In genomic region chr16:10751291-10751697, GRCh38 we compare ENCODE assay signal across 14 cellular contexts. TPM values are rescaled to one million over a fixed set of nuclear protein-coding genes. Genes with fewer than 3 reads are reported as not detected.
DNase-seq lines count a peak whose midpoint lies in the region; ATAC-seq and TF ChIP-seq lines count a peak whose summit lies in the region.
"Had no signal": no experiment of that assay in that cellular context is flagged by ENCODE, and none has a peak within 500 bp of the region (broad histone marks: within the 10 kb centered on the region; RNA-seq: fewer than 3 reads in every experiment).

No MANE protein-coding gene starts in this region.

- H3K9me3 ChIP-seq in colonic mucosa, result no peaks in the 10 kb centered on the region
- H3K9me3 ChIP-seq: pancreas had no signal

- no peak overlapping the region for H3K4me3 Mint-ChIP-seq in activated T-cell treated with anti-CD3 and anti-CD28 coated beads, Interleukin-2, amount 50 U/mL, for 24 hours
- H3K4me3 Mint-ChIP-seq in GM23338 (no peak overlapping the region), glutamatergic neuron (ENCODE audit: unreplicated experiment) (peak overlapping the region; percentile 10)
- peak overlapping the region; percentile 7 for H3K4me3 Mint-ChIP-seq in stimulated activated memory B cell treated with anti-CD40 and anti-IgM and Interleukin-4, amounts not matched to agents 10 μg/mL and 1 μg/mL and 100 μg/mL, for 72 hours

- no peaks in the 10 kb centered on the region for H3K27me3 Mint-ChIP-seq in activated T-cell treated with anti-CD3 and anti-CD28 coated beads, Interleukin-2, amount 50 U/mL, for 24 hours
- no peaks in the 10 kb centered on the region for H3K27me3 Mint-ChIP-seq in GM23338 (ENCODE audit: insufficient read depth, low read depth, poor library complexity)
- peaks cover 2% of the 10 kb centered on the region for H3K27me3 Mint-ChIP-seq in glutamatergic neuron (ENCODE audit: unreplicated experiment)
- no peaks in the 10 kb centered on the region for H3K27me3 Mint-ChIP-seq in stimulated activated memory B cell treated with anti-CD40 and anti-IgM and Interleukin-4, amounts not matched to agents 10 μg/mL and 1 μg/mL and 100 μg/mL, for 72 hours

- ATAC-seq in GM23338 (peak; percentile 72), GM21528 (IDR thresholded peaks at IDR 0.05; ENCODE audit: low FRiP score, unreplicated experiment) (no peak), HG02678 (IDR thresholded peaks at IDR 0.05; ENCODE audit: unreplicated experiment) (no peak)
- ATAC-seq in stimulated activated memory B cell treated with anti-CD40 and anti-IgM and Interleukin-4, amounts not matched to agents 10 μg/mL and 1 μg/mL and 100 μg/mL, for 72 hours, result peak; percentile 69

- H3K79me2 ChIP-seq in GM23338 (replicated peaks; ENCODE audit: insufficient read depth), result no peaks in the 10 kb centered on the region

- H3K4me3 ChIP-seq in GM23338 (no peak overlapping the region), colonic mucosa (no peak overlapping the region)
- H3K4me3 ChIP-seq: pancreas had no signal

- no peaks in the 10 kb centered on the region for H3K9me2 ChIP-seq in GM23338 (ENCODE audit: insufficient read depth)

- TF ChIP-seq CTCF in GM23338 (conservative IDR thresholded peaks at IDR 0.05; ENCODE audit: low read depth in 2 of 2) (peak; percentile 16 to 51; a peak in 3 of 4 replicates), glutamatergic neuron (IDR thresholded peaks at IDR 0.05; ENCODE audit: partially characterized antibody, unreplicated experiment) (no peak), colonic mucosa (IDR thresholded peaks at IDR 0.05) (no peak)

- H3K9ac ChIP-seq in colonic mucosa (ENCODE audit: low read depth in 2 of 2, low read length in 2 of 2), result no peak overlapping the region

- peak overlapping the region; percentile 89 for H3K27ac Mint-ChIP-seq in activated T-cell treated with anti-CD3 and anti-CD28 coated beads, Interleukin-2, amount 50 U/mL, for 24 hours
- no peak overlapping the region for H3K27ac Mint-ChIP-seq in GM23338
- peak overlapping the region; percentile 81 for H3K27ac Mint-ChIP-seq in glutamatergic neuron (ENCODE audit: unreplicated experiment)
- H3K27ac Mint-ChIP-seq in stimulated activated memory B cell treated with anti-CD40 and anti-IgM and Interleukin-4, amounts not matched to agents 10 μg/mL and 1 μg/mL and 100 μg/mL, for 72 hours, result peak overlapping the region; percentile 83

- H3K4me2 ChIP-seq in GM23338, result no peak overlapping the region

- no peaks in the 10 kb centered on the region for H4K20me1 ChIP-seq in GM23338 (replicated peaks; ENCODE audit: insufficient read depth)

- H3K27ac ChIP-seq in GM23338 (ENCODE audit: low read depth) (no peak overlapping the region), colonic mucosa (no peak overlapping the region)
- H3K27ac ChIP-seq: pancreas had no signal

- H3K36me3 ChIP-seq in GM23338 (ENCODE audit: insufficient read depth) (no peaks in the 10 kb centered on the region), colonic mucosa (peaks cover 3% of the 10 kb centered on the region)

- DNase-seq in activated T-cell treated with anti-CD3 and anti-CD28 coated beads, Interleukin-2, amount 50 U/mL, for 24 hours, result no peak
- DNase-seq in activated T-cell treated with anti-CD3 and anti-CD28 coated beads for 4 hours (no peak), GM23338 (ENCODE audit: low spot score) (peak; percentile 37), glutamatergic neuron (no peak), colonic mucosa (no peak)
- DNase-seq: activated CD4-positive, alpha-beta T cell treated with anti-CD3 and anti-CD28 coated beads, Interleukin-2, amount 50 U/mL, for 1 hour; NCI-H2171; OCI-M1; pancreas had no signal

- no peak overlapping the region for H2AFZ ChIP-seq in GM23338

- peaks cover 88% of the 10 kb centered on the region for H3K36me3 Mint-ChIP-seq in activated T-cell treated with anti-CD3 and anti-CD28 coated beads, Interleukin-2, amount 50 U/mL, for 24 hours (ENCODE audit: low read depth)
- H3K36me3 Mint-ChIP-seq in GM23338 (ENCODE audit: low read depth) (peaks cover 12% of the 10 kb centered on the region), glutamatergic neuron (ENCODE audit: unreplicated experiment) (no peaks in the 10 kb centered on the region)
- H3K36me3 Mint-ChIP-seq in stimulated activated memory B cell treated with anti-CD40 and anti-IgM and Interleukin-4, amounts not matched to agents 10 μg/mL and 1 μg/mL and 100 μg/mL, for 72 hours, result peaks cover 60% of the 10 kb centered on the region

- no peaks in the 10 kb centered on the region for H3K4me1 ChIP-seq in GM23338 (ENCODE audit: insufficient read depth)
- H3K4me1 ChIP-seq in colonic mucosa, result no peaks in the 10 kb centered on the region

- no peaks in the 10 kb centered on the region for H3K9me3 Mint-ChIP-seq in activated T-cell treated with anti-CD3 and anti-CD28 coated beads, Interleukin-2, amount 50 U/mL, for 24 hours
- no peaks in the 10 kb centered on the region for H3K9me3 Mint-ChIP-seq in GM23338
- H3K9me3 Mint-ChIP-seq in glutamatergic neuron (ENCODE audit: unreplicated experiment), result peaks cover 4% of the 10 kb centered on the region
- H3K9me3 Mint-ChIP-seq in stimulated activated memory B cell treated with anti-CD40 and anti-IgM and Interleukin-4, amounts not matched to agents 10 μg/mL and 1 μg/mL and 100 μg/mL, for 72 hours, result no peaks in the 10 kb centered on the region

- intact Hi-C loops in colonic mucosa (cut with DNase I), result no loop called here

- peaks cover 47% of the 10 kb centered on the region for H3K4me1 Mint-ChIP-seq in activated T-cell treated with anti-CD3 and anti-CD28 coated beads, Interleukin-2, amount 50 U/mL, for 24 hours (ENCODE audit: low read depth)
- H3K4me1 Mint-ChIP-seq in GM23338, result no peaks in the 10 kb centered on the region; the same call in 2 of the 3 replicates
- peaks cover 24% of the 10 kb centered on the region for H3K4me1 Mint-ChIP-seq in glutamatergic neuron (ENCODE audit: low read depth, unreplicated experiment)
- H3K4me1 Mint-ChIP-seq in stimulated activated memory B cell treated with anti-CD40 and anti-IgM and Interleukin-4, amounts not matched to agents 10 μg/mL and 1 μg/mL and 100 μg/mL, for 72 hours, result peaks cover 66% of the 10 kb centered on the region

- no peaks in the 10 kb centered on the region for H3K27me3 ChIP-seq in GM23338 (ENCODE audit: insufficient read depth)
- H3K27me3 ChIP-seq in colonic mucosa, result no peaks in the 10 kb centered on the region
- H3K27me3 ChIP-seq: pancreas had no signal

- H3F3A ChIP-seq in GM23338 (replicated peaks; ENCODE audit: low read depth), result no peaks in the 10 kb centered on the region

TF ChIP-seq in GM23338, 12 proteins besides CTCF, POLR2A, EP300 and RAD21:
- TF ChIP-seq JUNB (IDR thresholded peaks at IDR 0.05; ENCODE audit: unreplicated experiment), result no peak
- TF ChIP-seq CREB1 (CRISPR knock-in tag; IDR thresholded peaks at IDR 0.05; ENCODE audit: low read depth), result no peak
- no peak for TF ChIP-seq ETS1 (IDR thresholded peaks at IDR 0.05)
- TF ChIP-seq REST (IDR thresholded peaks at IDR 0.05; ENCODE audit: unreplicated experiment), result no peak
- TF ChIP-seq POLR2AphosphoS5 (IDR thresholded peaks at IDR 0.05; ENCODE audit: low read depth), result no peak
- no peak for TF ChIP-seq STAT1 (IDR thresholded peaks at IDR 0.05; ENCODE audit: unreplicated experiment)

RNA-seq across cellular contexts. Expression of gene NUBP1, which starts 7.7 kb away (rescaled TPM):
- total RNA-seq in GM23338 (2014; rRNA removed; shearing (Covaris generic)), result 22.8 and 29.1 TPM in 2 replicates
- 41.2 and 44.0 TPM in 2 replicates for polyA plus RNA-seq in GM23338 (2016; fragmentation: Nextera tagmentation; extraction: Ambion mirVana)
- total RNA-seq in glutamatergic neuron (ENCODE audit: unreplicated experiment) (23.2 TPM), colonic mucosa (10 to 100 TPM; 28.4 to 28.7 TPM)

RNA-seq across cellular contexts. Expression of gene TEKT5, which starts 56.6 kb away (rescaled TPM):
- total RNA-seq in GM23338 (2014; rRNA removed; shearing (Covaris generic)), result 0.19 and 0.52 TPM in 2 replicates
- polyA plus RNA-seq in GM23338 (2016; fragmentation: Nextera tagmentation; extraction: Ambion mirVana), result not detected in 2 replicates
- not detected for total RNA-seq in glutamatergic neuron (ENCODE audit: unreplicated experiment)
- total RNA-seq in colonic mucosa, result under 1 TPM; 0.21 to 0.82 TPM
- total RNA-seq: fibroblast of lung, mesenteric fat pad had no signal

Comparison
In these comparisons a context has a peak if more than half of its experiments do, and no peak if none do; other contexts are left out.
1. H3K4me3 Mint-ChIP-seq: peak in glutamatergic neuron (single experiment) and stimulated activated memory B cell treated with anti-CD40 and anti-IgM and Interleukin-4, amounts not matched to agents 10 μg/mL and 1 μg/mL and 100 μg/mL, for 72 hours (single experiment); none in activated T-cell treated with anti-CD3 and anti-CD28 coated beads, Interleukin-2, amount 50 U/mL, for 24 hours (single experiment) and GM23338 (single experiment).
2. ATAC-seq: peak in GM23338 (single experiment) and stimulated activated memory B cell treated with anti-CD40 and anti-IgM and Interleukin-4, amounts not matched to agents 10 μg/mL and 1 μg/mL and 100 μg/mL, for 72 hours (single experiment); none in GM21528 (single experiment) and HG02678 (single experiment).
3. CTCF ChIP-seq: peak in GM23338 (2 of 2); none in glutamatergic neuron (single experiment) and colonic mucosa (single experiment).